Comparison of ENCODE assay signal across 8 cellular contexts in genomic region chr17:44599298-44600175, GRCh38. TPM values are rescaled to one million over a fixed set of nuclear protein-coding genes. Genes with fewer than 3 reads are reported as not detected.
DNase-seq lines count a peak whose midpoint lies in the region; TF ChIP-seq lines count a peak whose summit lies in the region.

No MANE protein-coding gene starts in this region.

- no peaks in the 10 kb centered on the region for H3K36me3 Mint-ChIP-seq in nephron (ENCODE audit: low read depth)
- no peaks in the 10 kb centered on the region for H3K36me3 Mint-ChIP-seq in activated T-cell treated with anti-CD3 and anti-CD28 coated beads, Interleukin-2, amount 50 U/mL, for 24 hours (ENCODE audit: low read depth)

- H3K9me3 Mint-ChIP-seq in nephron: no peaks in the 10 kb centered on the region
- H3K9me3 Mint-ChIP-seq in activated T-cell treated with anti-CD3 and anti-CD28 coated beads, Interleukin-2, amount 50 U/mL, for 24 hours: no peaks in the 10 kb centered on the region

- TF ChIP-seq CTCF in AG09309 (IDR thresholded peaks at IDR 0.05; ENCODE audit: control insufficient read depth, insufficient read depth, low read depth, low read length, missing control alignments): no peak
- TF ChIP-seq CTCF in nephron (IDR thresholded peaks at IDR 0.05; ENCODE audit: unreplicated experiment in 3 of 3): no peak

- peak overlapping the region in 2 of 3 experiments; percentile 7 to 28 for H3K4me3 Mint-ChIP-seq in nephron
- H3K4me3 Mint-ChIP-seq in activated T-cell treated with anti-CD3 and anti-CD28 coated beads, Interleukin-2, amount 50 U/mL, for 24 hours: no peak overlapping the region

- peak; percentile 78 for DNase-seq in AG09309 (ENCODE audit: low read depth)
- DNase-seq in LHCN-M2 (ENCODE audit: low read depth): peak; percentile 86
- peak; percentile 80 for DNase-seq in ecto neural progenitor cell (ENCODE audit: low spot score)
- DNase-seq in activated T-cell treated with anti-CD3 and anti-CD28 coated beads, Interleukin-2, amount 50 U/mL, for 24 hours: no peak
- no peak for DNase-seq in NK-92 (lab: John Stamatoyannopoulos, UW; ENCODE audit: unreplicated experiment)
- no peak for DNase-seq in activated T-cell treated with anti-CD3 and anti-CD28 coated beads, Interleukin-2, amount 50 U/mL, for 1 hour
- no peak for DNase-seq in NCI-H774 (lab: John Stamatoyannopoulos, UW)

- no peak overlapping the region for H3K4me3 ChIP-seq in AG09309 (ENCODE audit: control insufficient read depth, low read depth, low read length)

- H3K4me1 Mint-ChIP-seq in nephron: peaks cover 53% of the 10 kb centered on the region
- H3K4me1 Mint-ChIP-seq in activated T-cell treated with anti-CD3 and anti-CD28 coated beads, Interleukin-2, amount 50 U/mL, for 24 hours (ENCODE audit: low read depth): no peaks in the 10 kb centered on the region

- no peaks in the 10 kb centered on the region for H3K27me3 Mint-ChIP-seq in nephron (ENCODE audit: low read depth)
- peaks cover 30% of the 10 kb centered on the region for H3K27me3 Mint-ChIP-seq in activated T-cell treated with anti-CD3 and anti-CD28 coated beads, Interleukin-2, amount 50 U/mL, for 24 hours

- H3K27ac Mint-ChIP-seq in nephron: peak overlapping the region; percentile 83 to 92 (median 86)
- H3K27ac Mint-ChIP-seq in activated T-cell treated with anti-CD3 and anti-CD28 coated beads, Interleukin-2, amount 50 U/mL, for 24 hours: no peak overlapping the region

RNA-seq across cellular contexts. Expression of gene FZD2, which starts 42.3 kb away (rescaled TPM):
- 12.5 and 21.2 TPM in 2 replicates for total RNA-seq in LHCN-M2 (2014; rRNA removed)
- polyA plus RNA-seq in LHCN-M2 (2012): 55.8 TPM

RNA-seq across cellular contexts. Expression of gene MEIOC, which starts 56.7 kb away (rescaled TPM):
- total RNA-seq in LHCN-M2 (2014; rRNA removed): 0.17 TPM in 1 of 2 replicates, not detected in the other
- 0.22 TPM for polyA plus RNA-seq in LHCN-M2 (2012)

Comparison
In these comparisons a context has a peak if more than half of its experiments do, and no peak if none do; other contexts are left out.
1. DNase-seq: peak in AG09309 (single experiment), LHCN-M2 (single experiment) and ecto neural progenitor cell (single experiment); none in activated T-cell treated with anti-CD3 and anti-CD28 coated beads, Interleukin-2, amount 50 U/mL, for 24 hours (single experiment), NK-92 (single experiment), activated T-cell treated with anti-CD3 and anti-CD28 coated beads, Interleukin-2, amount 50 U/mL, for 1 hour (single experiment) and NCI-H774 (single experiment).